In genomic region chr9:110217656-110218099, GRCh38 we compare ENCODE assay signal across 9 cellular contexts. TPM values are rescaled to one million over a fixed set of nuclear protein-coding genes. Genes with fewer than 3 reads are reported as not detected.
DNase-seq lines count a peak whose midpoint lies in the region; ATAC-seq and TF ChIP-seq lines count a peak whose summit lies in the region.
"Had no signal": no experiment of that assay in that cellular context is flagged by ENCODE, and none has a peak within 500 bp of the region (broad histone marks: within the 10 kb centered on the region; RNA-seq: fewer than 3 reads in every experiment).

No MANE protein-coding gene starts in this region.

- H3K27me3 Mint-ChIP-seq in nephron progenitor cell (ENCODE audit: low read depth, poor library complexity) = peaks cover 13% of the 10 kb centered on the region

- no peaks in the 10 kb centered on the region for H3K36me3 Mint-ChIP-seq in nephron progenitor cell (ENCODE audit: low read depth)

- peak; percentile 52 for TF ChIP-seq CTCF in AG09309 (IDR thresholded peaks at IDR 0.05; ENCODE audit: control insufficient read depth, insufficient read depth, low read depth, low read length, missing control alignments)
- TF ChIP-seq CTCF in GM12873 (IDR thresholded peaks at IDR 0.05; ENCODE audit: insufficient read depth, low read depth, low read length, missing control alignments) = peak; percentile 64
- TF ChIP-seq CTCF in colonic mucosa (IDR thresholded peaks at IDR 0.05) = peak; percentile 77
- TF ChIP-seq CTCF in nephron progenitor cell (IDR thresholded peaks at IDR 0.05) = peak; percentile 77

- H3K9me3 ChIP-seq in colonic mucosa = no peaks in the 10 kb centered on the region

- H3K27ac Mint-ChIP-seq in nephron progenitor cell = no peak overlapping the region

- H3K4me1 ChIP-seq in colonic mucosa = peaks cover 12% of the 10 kb centered on the region

- H3K27me3 ChIP-seq in colonic mucosa = no peaks in the 10 kb centered on the region

- H3K4me3 ChIP-seq in AG09309 (ENCODE audit: control insufficient read depth, low read depth, low read length) = no peak overlapping the region
- H3K4me3 ChIP-seq in colonic mucosa = no peak overlapping the region

- no peak overlapping the region for H3K4me3 Mint-ChIP-seq in nephron progenitor cell

- ATAC-seq in GM21447 (IDR thresholded peaks at IDR 0.05; ENCODE audit: unreplicated experiment) = no peak
- no peak for ATAC-seq in GM21529 (IDR thresholded peaks at IDR 0.05; ENCODE audit: unreplicated experiment)

- peaks cover 8% of the 10 kb centered on the region for H3K9me3 Mint-ChIP-seq in nephron progenitor cell

- no peaks in the 10 kb centered on the region for H3K4me1 Mint-ChIP-seq in nephron progenitor cell

- intact Hi-C loops in colonic mucosa (cut with DNase I) = loop anchor here (2.0 kb wide), 1 partner anchor 35 kb away; no protein-coding TSS in a partner anchor

- H3K9ac ChIP-seq in colonic mucosa (ENCODE audit: low read depth in 2 of 2, low read length in 2 of 2) = no peak overlapping the region

- DNase-seq in AG09309 (ENCODE audit: low read depth) (no peak), NCI-H69 (lab: John Stamatoyannopoulos, UW) (peak; percentile 63), colonic mucosa (no peak), nephron progenitor cell (no peak), C1 segment of cervical spinal cord (lab: John Stamatoyannopoulos, UW) (no peak)

- H3K27ac ChIP-seq in colonic mucosa = no peak overlapping the region

- H3K36me3 ChIP-seq in colonic mucosa = no peaks in the 10 kb centered on the region

RNA-seq across cellular contexts. Expression of gene C9orf152, which starts 9.7 kb away (rescaled TPM):
- 10 to 100 TPM; 72.6 to 80.1 TPM for total RNA-seq in colonic mucosa
- total RNA-seq: temporal lobe had no signal

RNA-seq across cellular contexts. Expression of gene TXN, which starts 38.6 kb away (rescaled TPM):
- total RNA-seq in colonic mucosa = 100 to 1,000 TPM; 498 to 600 TPM
